In genomic region chr1:108199781-108200626, GRCh38 we compare ENCODE assay signal across 1 cellular context.
TF ChIP-seq lines count a peak whose summit lies in the region.

SLC25A24 (minus strand) TSS chr1:108200343; CDS start chr1:108200138, 205 bp downstream.

TF ChIP-seq in A549, 52 proteins besides CTCF, POLR2A, EP300 and RAD21 (continued from another document):
- TF ChIP-seq HMGXB4 (CRISPR knock-in tag; IDR thresholded peaks at IDR 0.05; ENCODE audit: borderline replicate concordance) = no peak
- TF ChIP-seq MAX (IDR thresholded peaks at IDR 0.05) = peak; percentile 33
- no peak for TF ChIP-seq BHLHE40 (IDR thresholded peaks at IDR 0.05; ENCODE audit: low read depth, low read length)
- TF ChIP-seq FOXS1 (CRISPR knock-in tag; IDR thresholded peaks at IDR 0.05) = no peak
- TF ChIP-seq POLR2AphosphoS2 (conservative IDR thresholded peaks at IDR 0.05; ENCODE audit: low read length) = no peak
- TF ChIP-seq MYC (IDR thresholded peaks at IDR 0.05; ENCODE audit: borderline replicate concordance, low read length) = no peak
- no peak for TF ChIP-seq FOSB (CRISPR knock-in tag; IDR thresholded peaks at IDR 0.05)
- no peak for TF ChIP-seq TFCP2L1 (CRISPR knock-in tag; IDR thresholded peaks at IDR 0.05)
- no peak for TF ChIP-seq HEYL (CRISPR knock-in tag; IDR thresholded peaks at IDR 0.05)
- peak; percentile 49; the same call in 1 of the 2 replicates for TF ChIP-seq PHF8 (IDR thresholded peaks at IDR 0.05; ENCODE audit: borderline replicate concordance, low read depth)
- no peak for TF ChIP-seq HOXA7 (CRISPR knock-in tag; IDR thresholded peaks at IDR 0.05)
- peak in 1 of 2 experiments; percentile 78; a peak in 2 of 5 replicates for TF ChIP-seq JUN (IDR thresholded peaks at IDR 0.05)
- no peak for TF ChIP-seq NPAS2 (CRISPR knock-in tag; IDR thresholded peaks at IDR 0.05; ENCODE audit: borderline replicate concordance)
- TF ChIP-seq NFE2L2 (conservative IDR thresholded peaks at IDR 0.05; ENCODE audit: low read length) = no peak
- no peak for TF ChIP-seq TP53 (CRISPR knock-in tag; IDR thresholded peaks at IDR 0.05)
- TF ChIP-seq CEBPB (IDR thresholded peaks at IDR 0.05) = no peak
- TF ChIP-seq NR3C1 (IDR thresholded peaks at IDR 0.05) = no peak
- peak; percentile 50; the same call in 2 of the 3 replicates for TF ChIP-seq BCL3 (IDR thresholded peaks at IDR 0.05)
- TF ChIP-seq ESRRA (IDR thresholded peaks at IDR 0.05; ENCODE audit: borderline replicate concordance, low read length) = no peak
- TF ChIP-seq FOSL2 (IDR thresholded peaks at IDR 0.05) = no peak
- no peak for TF ChIP-seq FOSL2 (CRISPR knock-in tag; IDR thresholded peaks at IDR 0.05)
- no peak for TF ChIP-seq ATOH8 (CRISPR knock-in tag; IDR thresholded peaks at IDR 0.05; ENCODE audit: low read depth)
- no peak for TF ChIP-seq GATA3 (IDR thresholded peaks at IDR 0.05; ENCODE audit: borderline replicate concordance)
- TF ChIP-seq SMC3 (IDR thresholded peaks at IDR 0.05) = no peak
- TF ChIP-seq E2F6 (IDR thresholded peaks at IDR 0.05; ENCODE audit: borderline replicate concordance, low read depth) = no peak; the same call in 1 of the 2 replicates
- TF ChIP-seq ZFP36 (IDR thresholded peaks at IDR 0.05; ENCODE audit: borderline replicate concordance, partially characterized antibody) = no peak
- no peak for TF ChIP-seq ELK1 (IDR thresholded peaks at IDR 0.05; ENCODE audit: low read depth, low read length)
- no peak for TF ChIP-seq MAFK (IDR thresholded peaks at IDR 0.05; ENCODE audit: partially characterized antibody)
- TF ChIP-seq JUNB (IDR thresholded peaks at IDR 0.05) = no peak
